8 cellular contexts compared by ENCODE assay signal in genomic region chr15:91022832-91023129, GRCh38.
A peak's percentile ranks its signal among the peaks of the same experiment; 100 is the strongest.
DNase-seq lines count a peak whose midpoint lies in the region; ATAC-seq and TF ChIP-seq lines count a peak whose summit lies in the region.

No MANE protein-coding gene starts in this region.

- H3K36me3 ChIP-seq in WERI-Rb-1 (0 out of 2 replicates have a peak, but pooled peaks cover 3% of the 10 kb centered on the region), iPS-15b (ENCODE audit: control insufficient read depth, insufficient read depth, low read length) (no peaks in the 10 kb centered on the region), stomach smooth muscle (ENCODE audit: control insufficient read depth in 2 of 2, insufficient read depth in 2 of 2, low read length in 2 of 2) (peaks cover 0 to under 1% of the 10 kb centered on the region in 2 donors)

- TF ChIP-seq CTCF in WERI-Rb-1 (IDR thresholded peaks at IDR 0.05; ENCODE audit: low read depth, low read length): no peak
- no peak for TF ChIP-seq CTCF in GM13976 (IDR thresholded peaks at IDR 0.05; ENCODE audit: borderline replicate concordance, control extremely low read depth, extremely low read depth, insufficient read depth, missing control alignments)

- H3K27ac ChIP-seq in WERI-Rb-1 (peak overlapping the region; percentile 64), stomach smooth muscle (ENCODE audit: low read length) (peak overlapping the region; percentile 37)

- in situ Hi-C loops in GM13976 (cut with MboI; ENCODE audit: low sequenced_read_pairs, unreplicated experiment): no loop called here

- ATAC-seq in GM18498 (IDR thresholded peaks at IDR 0.05; ENCODE audit: unreplicated experiment): no peak
- no peak for ATAC-seq in HG03108 (IDR thresholded peaks at IDR 0.05; ENCODE audit: unreplicated experiment)

- H3K4me1 ChIP-seq in iPS-15b (ENCODE audit: control insufficient read depth, insufficient read depth, low read length) (peaks cover 4% of the 10 kb centered on the region), stomach smooth muscle (ENCODE audit: control insufficient read depth, insufficient read depth, low read length) (peaks cover 12% of the 10 kb centered on the region)

- DNase-seq in NCI-H1694 treated with DMSO at 0.1 percent for 48 hours (lab: John Stamatoyannopoulos, UW): peak; percentile 15
- DNase-seq in NCI-H1694 (lab: John Stamatoyannopoulos, UW): no peak
- no peak for DNase-seq in WERI-Rb-1
- DNase-seq in GM13976 (ENCODE audit: low spot score): no peak

- H3K9me3 ChIP-seq in WERI-Rb-1 (ENCODE audit: severe bottlenecking): no peaks in the 10 kb centered on the region
- H3K9me3 ChIP-seq in iPS-15b (ENCODE audit: control insufficient read depth, insufficient read depth, low read length): no peaks in the 10 kb centered on the region
- H3K9me3 ChIP-seq in stomach smooth muscle (ENCODE audit: control insufficient read depth in 2 of 2, low read length in 2 of 2): no peaks in the 10 kb centered on the region

- H3K27me3 ChIP-seq in WERI-Rb-1 (ENCODE audit: insufficient read depth, low read depth, severe bottlenecking) (no peaks in the 10 kb centered on the region), iPS-15b (ENCODE audit: control insufficient read depth, insufficient read depth, low read length) (no peaks in the 10 kb centered on the region), stomach smooth muscle (ENCODE audit: control insufficient read depth in 1 of 2, insufficient read depth in 2 of 2, low read length in 2 of 2) (no peaks in the 10 kb centered on the region)

- H3K9ac ChIP-seq in iPS-15b (ENCODE audit: low read depth, low read length) (peak overlapping the region; percentile 71), stomach smooth muscle (ENCODE audit: low read length in 2 of 2) (peak overlapping the region; percentile 79 to 90)

- H3K4me3 ChIP-seq in WERI-Rb-1 (ENCODE audit: low read depth, low read length): peak overlapping the region; percentile 93
- peak overlapping the region; percentile 94 for H3K4me3 ChIP-seq in iPS-15b (ENCODE audit: low read depth, low read length)
- peak overlapping the region; percentile 94 to 98 for H3K4me3 ChIP-seq in stomach smooth muscle (ENCODE audit: low read length in 2 of 2)
